Comparison of ENCODE assay signal across 8 cellular contexts in the genomic region with DNA sequence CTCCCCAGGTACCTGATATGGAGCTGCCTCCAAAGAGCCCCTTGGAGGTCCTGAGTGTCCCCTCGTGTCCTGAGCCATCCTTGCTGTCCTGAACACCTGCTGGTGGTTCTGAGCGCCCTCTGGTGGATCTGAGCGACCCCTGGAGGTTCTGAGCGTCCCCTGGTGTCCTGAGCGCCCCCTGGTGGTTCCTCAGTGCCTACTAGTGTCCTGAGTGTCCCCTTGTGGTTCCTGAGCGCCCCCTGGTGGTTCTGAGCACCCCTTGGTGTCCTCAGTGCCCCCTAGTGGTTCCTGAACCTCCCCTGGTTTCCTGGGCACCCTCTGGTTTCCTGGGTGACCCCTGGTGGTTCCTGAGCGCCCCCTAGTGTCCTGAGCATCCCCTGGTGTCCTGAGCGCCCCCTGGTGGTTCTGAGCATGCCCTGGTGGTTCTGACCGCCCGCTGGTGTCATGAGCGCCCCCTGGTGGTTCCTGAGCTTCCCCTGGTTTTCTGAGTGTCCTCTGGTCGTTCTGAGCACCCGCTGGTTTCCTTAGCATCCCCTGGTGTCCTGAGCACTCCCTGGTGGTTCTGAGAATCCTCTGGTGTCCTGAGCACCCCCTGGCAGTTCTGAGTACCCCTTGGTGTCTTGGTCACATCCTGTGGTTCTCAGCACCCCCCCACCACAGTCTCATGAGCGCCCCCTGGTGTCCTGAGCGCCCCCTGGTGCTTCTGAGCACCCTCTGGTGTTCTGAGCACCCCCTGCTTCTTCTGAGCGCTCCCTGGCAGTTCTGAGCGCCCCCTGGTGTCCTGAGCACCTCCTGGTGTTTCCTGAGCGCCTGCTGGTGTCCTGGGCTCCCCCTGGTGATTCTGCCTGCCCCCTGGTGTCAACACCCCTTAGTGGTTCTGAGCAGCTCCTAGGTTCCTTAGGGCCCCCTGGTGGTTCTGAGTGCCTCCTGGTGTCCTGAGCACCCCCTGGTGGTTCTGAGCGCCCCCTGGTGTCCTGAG.
DNase-seq lines count a peak whose midpoint lies in the region; ATAC-seq and TF ChIP-seq lines count a peak whose summit lies in the region.
"Not testable (repeated sequence)": the region's sequence is repeated elsewhere in the genome, so short reads cannot be mapped to it uniquely, and the experiment has no call there.

No MANE protein-coding gene starts in this region.

- not testable (repeated sequence) for H3K36me3 ChIP-seq in heart right ventricle

- not testable (repeated sequence) for H3K9me3 ChIP-seq in heart right ventricle

- DNase-seq in heart right ventricle; stimulated activated effector memory CD8-positive, alpha-beta T cell treated with anti-CD3 and anti-CD28 coated beads, Interleukin-12 subunit alpha, Interleukin-12 subunit beta, amount 100 ng/mL, for 72 hours (ENCODE audit: low spot score in 2 of 2): not testable (repeated sequence)

- H3K9me3 Mint-ChIP-seq in stimulated activated effector memory CD8-positive, alpha-beta T cell treated with anti-CD3 and anti-CD28 coated beads, Interleukin-12 subunit alpha, Interleukin-12 subunit beta, amount 100 ng/mL, for 72 hours, result not testable (repeated sequence)

- ATAC-seq in GM18517 (IDR thresholded peaks at IDR 0.05; ENCODE audit: unreplicated experiment) (peak; percentile 55), GM19397 (IDR thresholded peaks at IDR 0.05; ENCODE audit: unreplicated experiment) (peak; percentile 72), GM21723 (IDR thresholded peaks at IDR 0.05; ENCODE audit: unreplicated experiment) (peak; percentile 72), HG02943 (IDR thresholded peaks at IDR 0.05; ENCODE audit: low read depth, unreplicated experiment) (peak; percentile 80), HG03342 (IDR thresholded peaks at IDR 0.05; ENCODE audit: unreplicated experiment) (peak; percentile 75), heart right ventricle (peak in 6 of 8 donors; percentile 28 to 67 (median 53))
- peak; percentile 90 to 94 for ATAC-seq in activated CD4-positive, CD25-positive, alpha-beta regulatory T cell treated with anti-CD3 and anti-CD28 coated beads, Interleukin-2, amount 50 U/mL, for 24 hours
- peak; percentile 91 for ATAC-seq in stimulated activated effector memory CD8-positive, alpha-beta T cell treated with anti-CD3 and anti-CD28 coated beads, Interleukin-12 subunit alpha, Interleukin-12 subunit beta, amount 100 ng/mL, for 72 hours

- not testable (repeated sequence) for H3K27ac ChIP-seq in heart right ventricle

- not testable (repeated sequence) for H3K36me3 Mint-ChIP-seq in stimulated activated effector memory CD8-positive, alpha-beta T cell treated with anti-CD3 and anti-CD28 coated beads, Interleukin-12 subunit alpha, Interleukin-12 subunit beta, amount 100 ng/mL, for 72 hours

- H3K27ac Mint-ChIP-seq in stimulated activated effector memory CD8-positive, alpha-beta T cell treated with anti-CD3 and anti-CD28 coated beads, Interleukin-12 subunit alpha, Interleukin-12 subunit beta, amount 100 ng/mL, for 72 hours, result not testable (repeated sequence)

- intact Hi-C loops in heart right ventricle (cut with DNase I), result not testable (repeated sequence)

- not testable (repeated sequence) for H3K4me1 Mint-ChIP-seq in stimulated activated effector memory CD8-positive, alpha-beta T cell treated with anti-CD3 and anti-CD28 coated beads, Interleukin-12 subunit alpha, Interleukin-12 subunit beta, amount 100 ng/mL, for 72 hours

- no CpG with 5 or more reads among the region's 19 CpGs for WGBS in heart right ventricle, 2 donors

- not testable (repeated sequence) for H3K4me1 ChIP-seq in heart right ventricle

- not testable (repeated sequence) for TF ChIP-seq CTCF in heart right ventricle (IDR thresholded peaks at IDR 0.05)

- not testable (repeated sequence) for H3K4me3 ChIP-seq in heart right ventricle

- H3K4me3 Mint-ChIP-seq in stimulated activated effector memory CD8-positive, alpha-beta T cell treated with anti-CD3 and anti-CD28 coated beads, Interleukin-12 subunit alpha, Interleukin-12 subunit beta, amount 100 ng/mL, for 72 hours, result not testable (repeated sequence)

- H3K27me3 ChIP-seq in heart right ventricle, result not testable (repeated sequence)
